ENCODE assay signal across 15 cellular contexts in the genomic region with DNA sequence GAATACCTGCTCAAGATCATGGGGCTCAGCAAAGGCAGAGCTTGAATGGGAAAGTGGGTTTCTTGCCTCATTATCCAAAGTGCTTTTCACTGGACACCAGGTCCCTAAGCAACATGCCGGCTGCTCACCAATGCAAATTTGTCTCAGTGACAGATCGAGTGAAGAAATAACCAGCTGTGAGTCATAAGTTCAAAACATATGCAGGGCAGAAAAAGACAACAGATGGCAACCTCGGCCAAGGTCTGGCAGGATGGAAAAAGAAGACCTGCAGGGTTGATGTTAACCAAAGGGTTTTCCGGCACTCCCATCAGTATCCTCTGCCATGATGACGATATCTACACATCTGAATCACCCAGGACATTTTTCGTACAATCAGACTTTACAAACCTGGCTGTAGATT.
DNase-seq lines count a peak whose midpoint lies in the region; TF ChIP-seq lines count a peak whose summit lies in the region.
"Had no signal": no experiment of that assay in that cellular context is flagged by ENCODE, and none has a peak within 500 bp of the region (broad histone marks: within the 10 kb centered on the region; RNA-seq: fewer than 3 reads in every experiment).

No MANE protein-coding gene starts in this region.

- no peak overlapping the region for H2AFZ ChIP-seq in ACC112 (ENCODE audit: low read length, unreplicated experiment)
- no peak overlapping the region for H2AFZ ChIP-seq in MM.1S (ENCODE audit: low read length)

- H3K36me3 Mint-ChIP-seq in HFFc6 (ENCODE audit: low read depth) = peaks cover 90% of the 10 kb centered on the region
- peaks cover 23% of the 10 kb centered on the region for H3K36me3 Mint-ChIP-seq in glutamatergic neuron (ENCODE audit: unreplicated experiment)
- peaks cover 64% of the 10 kb centered on the region for H3K36me3 Mint-ChIP-seq in activated T-cell treated with anti-CD3 and anti-CD28 coated beads, Interleukin-2, amount 50 U/mL, for 24 hours (ENCODE audit: low read depth)

- peaks cover 12% of the 10 kb centered on the region for H3K27me3 Mint-ChIP-seq in HFFc6 (ENCODE audit: insufficient read depth)
- H3K27me3 Mint-ChIP-seq in glutamatergic neuron (ENCODE audit: unreplicated experiment) = peaks cover 61% of the 10 kb centered on the region
- no peaks in the 10 kb centered on the region for H3K27me3 Mint-ChIP-seq in activated T-cell treated with anti-CD3 and anti-CD28 coated beads, Interleukin-2, amount 50 U/mL, for 24 hours
- H3K27me3 Mint-ChIP-seq: T-cell had no signal

- H3K27ac Mint-ChIP-seq in HFFc6 = peak overlapping the region; percentile 70
- peak overlapping the region; percentile 99 for H3K27ac Mint-ChIP-seq in glutamatergic neuron (ENCODE audit: unreplicated experiment)
- no peak overlapping the region for H3K27ac Mint-ChIP-seq in activated T-cell treated with anti-CD3 and anti-CD28 coated beads, Interleukin-2, amount 50 U/mL, for 24 hours
- H3K27ac Mint-ChIP-seq: T-cell had no signal

- no peak overlapping the region for H3K9ac ChIP-seq in MM.1S (ENCODE audit: low read length)
- H3K9ac ChIP-seq: BLaER1 treated with 17β-estradiol and CSF1 and Interleukin-3, amounts not matched to agents 10 nM and 100 nM had no signal

- H3K79me2 ChIP-seq in ACC112 (ENCODE audit: control insufficient read depth, insufficient read depth, low read length, unreplicated experiment) (peaks cover 28% of the 10 kb centered on the region), MM.1S (ENCODE audit: low read length) (no peaks in the 10 kb centered on the region)

- no peaks in the 10 kb centered on the region for H3K27me3 ChIP-seq in ACC112 (ENCODE audit: insufficient read depth, low read length)
- peaks cover 98% of the 10 kb centered on the region for H3K27me3 ChIP-seq in MM.1S (replicated peaks; ENCODE audit: insufficient read depth, low read length)
- no peaks in the 10 kb centered on the region for H3K27me3 ChIP-seq in BE2C
- H3K27me3 ChIP-seq: BLaER1 treated with 17β-estradiol and CSF1 and Interleukin-3, amounts not matched to agents 10 nM and 100 nM; uterus had no signal

- H3K27ac ChIP-seq in ACC112 (ENCODE audit: low read depth, low read length) (peak overlapping the region; percentile 86), MM.1S (ENCODE audit: low read length) (no peak overlapping the region)
- H3K27ac ChIP-seq: BLaER1 treated with 17β-estradiol and CSF1 and Interleukin-3, amounts not matched to agents 10 nM and 100 nM; uterus had no signal

- H3K4me3 Mint-ChIP-seq in HFFc6 = no peak overlapping the region
- peak overlapping the region; percentile 67 for H3K4me3 Mint-ChIP-seq in glutamatergic neuron (ENCODE audit: unreplicated experiment)
- no peak overlapping the region for H3K4me3 Mint-ChIP-seq in activated T-cell treated with anti-CD3 and anti-CD28 coated beads, Interleukin-2, amount 50 U/mL, for 24 hours
- H3K4me3 Mint-ChIP-seq: T-cell had no signal

- H3K4me1 Mint-ChIP-seq in HFFc6 (ENCODE audit: low read depth) (peaks cover 100% of the 10 kb centered on the region), glutamatergic neuron (ENCODE audit: low read depth, unreplicated experiment) (peaks cover 95% of the 10 kb centered on the region)
- peaks cover 11% of the 10 kb centered on the region for H3K4me1 Mint-ChIP-seq in activated T-cell treated with anti-CD3 and anti-CD28 coated beads, Interleukin-2, amount 50 U/mL, for 24 hours (ENCODE audit: low read depth)
- H3K4me1 Mint-ChIP-seq: T-cell had no signal

- no peak overlapping the region for H3K4me2 ChIP-seq in MM.1S (ENCODE audit: low read depth, low read length)
- H3K4me2 ChIP-seq: BLaER1 treated with 17β-estradiol and CSF1 and Interleukin-3, amounts not matched to agents 10 nM and 100 nM had no signal

- H3K36me3 ChIP-seq in ACC112 (ENCODE audit: insufficient read depth, low read length) (peaks cover 36% of the 10 kb centered on the region), MM.1S (replicated peaks; ENCODE audit: insufficient read depth, low read length) (no peaks in the 10 kb centered on the region), BE2C (peaks cover 78% of the 10 kb centered on the region)
- H3K36me3 ChIP-seq: uterus had no signal

- TF ChIP-seq CTCF in HFFc6 (IDR thresholded peaks at IDR 0.05) = no peak
- TF ChIP-seq CTCF in astrocyte of the spinal cord (IDR thresholded peaks at IDR 0.05; ENCODE audit: low read depth, low read length) = no peak
- TF ChIP-seq CTCF in glutamatergic neuron (IDR thresholded peaks at IDR 0.05; ENCODE audit: partially characterized antibody, unreplicated experiment) = no peak
- TF ChIP-seq CTCF in MM.1S (IDR thresholded peaks at IDR 0.05; ENCODE audit: low read length) = no peak
- no peak for TF ChIP-seq CTCF in BE2C (IDR thresholded peaks at IDR 0.05; ENCODE audit: low read depth, low read length)

- no peaks in the 10 kb centered on the region for H3K9me3 ChIP-seq in MM.1S (replicated peaks; ENCODE audit: insufficient read depth, low read length)
- H3K9me3 ChIP-seq in BE2C = no peaks in the 10 kb centered on the region
- H3K9me3 ChIP-seq: BLaER1 treated with 17β-estradiol and CSF1 and Interleukin-3, amounts not matched to agents 10 nM and 100 nM; uterus had no signal

- H3K9me2 ChIP-seq in MM.1S (replicated peaks; ENCODE audit: insufficient read depth, low read length) = no peaks in the 10 kb centered on the region

- H3K9me3 Mint-ChIP-seq in HFFc6 = no peaks in the 10 kb centered on the region
- peaks cover 83% of the 10 kb centered on the region for H3K9me3 Mint-ChIP-seq in glutamatergic neuron (ENCODE audit: unreplicated experiment)
- H3K9me3 Mint-ChIP-seq in activated T-cell treated with anti-CD3 and anti-CD28 coated beads, Interleukin-2, amount 50 U/mL, for 24 hours = no peaks in the 10 kb centered on the region
- H3K9me3 Mint-ChIP-seq: T-cell had no signal

- H3K4me3 ChIP-seq in ACC112 (ENCODE audit: low read depth, low read length) (peak overlapping the region; percentile 27; the same call in 1 of the 2 replicates), astrocyte of the spinal cord (ENCODE audit: low read depth, low read length) (no peak overlapping the region), MM.1S (ENCODE audit: low read length) (no peak overlapping the region), BE2C (ENCODE audit: low read depth, low read length) (no peak overlapping the region)
- H3K4me3 ChIP-seq: BLaER1 treated with 17β-estradiol and CSF1 and Interleukin-3, amounts not matched to agents 10 nM and 100 nM; uterus had no signal

- in situ Hi-C loops in astrocyte of the spinal cord (cut with HindIII; ENCODE audit: low sequenced_read_pairs) = no loop called here

- peaks cover 51% of the 10 kb centered on the region for H3K4me1 ChIP-seq in ACC112 (ENCODE audit: control insufficient read depth, insufficient read depth, low read length, unreplicated experiment)
- no peaks in the 10 kb centered on the region for H3K4me1 ChIP-seq in MM.1S (ENCODE audit: low read length)
- H3K4me1 ChIP-seq in BE2C = peaks cover 33% of the 10 kb centered on the region
- H3K4me1 ChIP-seq: uterus had no signal

- peak; percentile 49 for DNase-seq in HFFc6
- DNase-seq in astrocyte of the spinal cord (ENCODE audit: low read depth, low spot score) = peak; percentile 86
- DNase-seq in glutamatergic neuron = peak; percentile 65
- DNase-seq in activated T-cell treated with anti-CD3 and anti-CD28 coated beads, Interleukin-2, amount 50 U/mL, for 24 hours = no peak
- no peak for DNase-seq in MM.1S
- no peak for DNase-seq in BE2C
- no peak for DNase-seq in NCI-H345 treated with DMSO at 0.1 percent for 48 hours (lab: John Stamatoyannopoulos, UW; ENCODE audit: unreplicated experiment)
- DNase-seq: activated gamma-delta T cell treated with Interleukin-2 at 50 U/mL for 16 hours; left colon; NCI-H1436; stimulated activated CD8-positive, alpha-beta memory T cell treated with anti-CD3 and anti-CD28 coated beads, Interleukin-4, amount 100 ng/mL, for 48 hours; T-cell; uterus had no signal

- H4K20me1 ChIP-seq in MM.1S (ENCODE audit: insufficient read depth, low read length) = no peaks in the 10 kb centered on the region

- H3F3A ChIP-seq in MM.1S (ENCODE audit: insufficient read depth, low read length) = no peaks in the 10 kb centered on the region

Comparison
In these comparisons a context has a peak if more than half of its experiments do, and no peak if none do; other contexts are left out.
1. DNase-seq: peak in HFFc6 (single experiment), astrocyte of the spinal cord (single experiment) and glutamatergic neuron (single experiment); none in activated T-cell treated with anti-CD3 and anti-CD28 coated beads, Interleukin-2, amount 50 U/mL, for 24 hours (single experiment), MM.1S (single experiment), BE2C (single experiment) and NCI-H345 treated with DMSO at 0.1 percent for 48 hours (single experiment).